ENCODE assay signal across 30 cellular contexts in genomic region chr12:70430400-70430799, GRCh38.
"Had no signal": no experiment of that assay in that cellular context is flagged by ENCODE, and none has a peak within 500 bp of the region (broad histone marks: within the 10 kb centered on the region; RNA-seq: fewer than 3 reads in every experiment).

No MANE protein-coding gene starts in this region.

- H3K27me3 ChIP-seq: brain microvascular endothelial cell, esophagus muscularis mucosa, foreskin keratinocyte, gastrocnemius medialis, heart left ventricle had no signal

- H3K4me1 ChIP-seq: esophagus muscularis mucosa, foreskin keratinocyte, gastrocnemius medialis, heart left ventricle had no signal

- H3K36me3 ChIP-seq: brain microvascular endothelial cell, esophagus muscularis mucosa, gastrocnemius medialis, WERI-Rb-1 had no signal

- ATAC-seq: activated CD4-positive, CD25-positive, alpha-beta regulatory T cell treated with anti-CD3 and anti-CD28 coated beads, Interleukin-2, amount 50 U/mL, for 24 hours; activated CD8-positive, alpha-beta T cell treated with anti-CD3 and anti-CD28 coated beads for 36 hours; activated T-cell treated with anti-CD3 and anti-CD28 coated beads, Interleukin-2, amount 50 U/mL, for 4 hours; activated T-helper 17 cell treated with anti-CD3 and anti-CD28 coated beads, Interleukin-2, amount 50 U/mL, for 72 hours; effector memory CD8-positive, alpha-beta T cell; foreskin keratinocyte; gastrocnemius medialis; heart left ventricle; T-helper 17 cell had no signal

- DNase-seq: activated B cell treated with CpG ODN at 0.5 μM for 24 hours; activated CD4-positive, alpha-beta T cell treated with anti-CD3 and anti-CD28 coated beads for 48 hours; activated CD4-positive, alpha-beta T cell treated with anti-CD3 and anti-CD28 coated beads, Interleukin-2, amount 50 U/mL, for 1 hour; activated CD4-positive, alpha-beta T cell treated with anti-CD3 and anti-CD28 coated beads, Interleukin-2, amount 50 U/mL, for 48 hours; activated CD8-positive, alpha-beta memory T cell treated with anti-CD3 and anti-CD28 coated beads for 24 hours; activated CD8-positive, alpha-beta T cell treated with anti-CD3 and anti-CD28 coated beads for 36 hours; activated effector memory CD4-positive, alpha-beta T cell treated with Interleukin-2 at 50 U/mL for 16 hours; activated gamma-delta T cell treated with Interleukin-2 at 50 U/mL for 16 hours; activated naive CD4-positive, alpha-beta T cell treated with anti-CD3 and anti-CD28 coated beads, Interleukin-2, amount 50 U/mL, for 16 hours; activated naive CD4-positive, alpha-beta T cell treated with Interleukin-2 at 50 U/mL for 16 hours; activated T-cell treated with anti-CD3 and anti-CD28 coated beads, Interleukin-2, amount 50 U/mL, for 4 hours; amniotic stem cell; anterior cingulate cortex; brain microvascular endothelial cell; caudate nucleus; cortex of kidney; dermis blood vessel endothelial cell; effector CD4-positive, alpha-beta T cell; effector memory CD8-positive, alpha-beta T cell; erythroblast; foreskin keratinocyte; gastrocnemius medialis; glutamatergic neuron; heart left ventricle; T-helper 17 cell; T1000; WERI-Rb-1 had no signal

- H3K9me3 ChIP-seq: esophagus muscularis mucosa, gastrocnemius medialis had no signal

- H3K27ac ChIP-seq: brain microvascular endothelial cell, esophagus muscularis mucosa, foreskin keratinocyte, gastrocnemius medialis, heart left ventricle, WERI-Rb-1 had no signal

- H3K4me3 ChIP-seq: esophagus muscularis mucosa, gastrocnemius medialis, heart left ventricle had no signal
